Comparison of ENCODE assay signal across 16 cellular contexts in genomic region chr1:116921301-116921885, GRCh38.
"Had no signal": no experiment of that assay in that cellular context is flagged by ENCODE, and none has a peak within 500 bp of the region (broad histone marks: within the 10 kb centered on the region; RNA-seq: fewer than 3 reads in every experiment).

No MANE protein-coding gene starts in this region.

- ATAC-seq: activated naive CD4-positive, alpha-beta T cell treated with anti-CD3 and anti-CD28 coated beads, Interleukin-2, amount 50 U/mL, for 72 hours; gastroesophageal sphincter; naive thymus-derived CD4-positive, alpha-beta T cell had no signal

- H3K4me3 ChIP-seq: dorsolateral prefrontal cortex, gastroesophageal sphincter, prostate gland, thyroid gland, uterus had no signal

- H3K9me3 Mint-ChIP-seq: activated naive CD4-positive, alpha-beta T cell treated with anti-CD3 and anti-CD28 coated beads, Interleukin-2, amount 50 U/mL, for 72 hours; naive thymus-derived CD4-positive, alpha-beta T cell had no signal

- DNase-seq: activated CD4-positive, alpha-beta T cell treated with anti-CD3 and anti-CD28 coated beads, Interleukin-2, amount 50 U/mL, for 4 hours; activated effector memory CD4-positive, alpha-beta T cell treated with anti-CD3 and anti-CD28 coated beads, Interleukin-2, amount 50 U/mL, for 16 hours; activated T-cell treated with anti-CD3 and anti-CD28 coated beads, Interleukin-2, amount 50 U/mL, for 1 hour; amygdala; dorsolateral prefrontal cortex; hippocampal formation; kidney glomerular epithelial cell; naive thymus-derived CD4-positive, alpha-beta T cell; stimulated activated CD4-positive, alpha-beta T cell treated with anti-CD3 and anti-CD28 coated beads, Interleukin-4, amount 100 ng/mL, for 1 hour; stimulated activated CD8-positive, alpha-beta memory T cell treated with anti-CD3 and anti-CD28 coated beads, Interleukin-4, amount 100 ng/mL, for 48 hours; thyroid gland; uterus had no signal

- H3K27me3 Mint-ChIP-seq: naive thymus-derived CD4-positive, alpha-beta T cell had no signal

- H3K9me3 ChIP-seq: gastroesophageal sphincter, neutrophil, prostate gland, thyroid gland, uterus had no signal

- H3K36me3 Mint-ChIP-seq: activated naive CD4-positive, alpha-beta T cell treated with anti-CD3 and anti-CD28 coated beads, Interleukin-2, amount 50 U/mL, for 72 hours had no signal

- H3K27ac Mint-ChIP-seq: activated naive CD4-positive, alpha-beta T cell treated with anti-CD3 and anti-CD28 coated beads, Interleukin-2, amount 50 U/mL, for 72 hours; naive thymus-derived CD4-positive, alpha-beta T cell had no signal

- H3K4me1 ChIP-seq: prostate gland, uterus had no signal

- H3K27me3 ChIP-seq: gastroesophageal sphincter, thyroid gland, uterus had no signal

- H3K4me3 Mint-ChIP-seq: naive thymus-derived CD4-positive, alpha-beta T cell had no signal

- H3K27ac ChIP-seq: dorsolateral prefrontal cortex, gastroesophageal sphincter, neutrophil, prostate gland, thyroid gland, uterus had no signal

- H3K36me3 ChIP-seq: gastroesophageal sphincter, neutrophil, prostate gland, thyroid gland, uterus had no signal
